ENCODE assay signal across 38 cellular contexts in genomic region chr11:44279483-44279882, GRCh38. TPM values are rescaled to one million over a fixed set of nuclear protein-coding genes. Genes with fewer than 3 reads are reported as not detected.
"Had no signal": no experiment of that assay in that cellular context is flagged by ENCODE, and none has a peak within 500 bp of the region (broad histone marks: within the 10 kb centered on the region; RNA-seq: fewer than 3 reads in every experiment).

No MANE protein-coding gene starts in this region.

- H3K36me3 ChIP-seq: adrenal gland, brain microvascular endothelial cell, breast epithelium had no signal

- H3K4me3 Mint-ChIP-seq: activated B cell treated with CpG ODN at 0.5 μM for 24 hours; activated CD4-positive, alpha-beta memory T cell treated with anti-CD3 and anti-CD28 coated beads for 36 hours; activated CD4-positive, alpha-beta T cell treated with anti-CD3 and anti-CD28 coated beads, Interleukin-2, amount 10 ng/mL, durations not matched to agents 24 days and 14 days; activated CD8-positive, alpha-beta T cell treated with anti-CD3 and anti-CD28 coated beads for 36 hours; activated naive CD4-positive, alpha-beta T cell treated with anti-CD3 and anti-CD28 coated beads for 36 hours; activated naive CD8-positive, alpha-beta T cell treated with anti-CD3 and anti-CD28 coated beads for 36 hours; activated T-cell treated with anti-CD3 and anti-CD28 coated beads, Interleukin-2, amount 50 U/mL, for 4 hours; activated T-cell treated with anti-CD3 and anti-CD28 coated beads, Interleukin-2, amount 50 U/mL, for 72 hours; activated T-helper 1 cell treated with anti-CD3 and anti-CD28 coated beads, Interleukin-12 subunit alpha, Interleukin-12 subunit beta, Interleukin-2, Interleukin-4 antibody, amounts not matched to agents 30 ng/mL and 10 ng/mL and 1 ng/mL, durations not matched to agents 14 hours and 24 hours and 36 hours; activated T-helper 17 cell treated with anti-CD3 and anti-CD28 coated beads, Interleukin-2, amount 50 U/mL, for 72 hours; T-helper 1 cell treated with Interleukin-12 subunit alpha and Interleukin-12 subunit beta and Interleukin-4 antibody, amounts not matched to agents 30 μg/mL and 1 μg/mL, for 36 hours; T-helper 2 cell treated with Interferon-gamma antibody and Interleukin-4, amounts not matched to agents 5 μg/mL and 100 μg/mL, for 36 hours had no signal

- H3K9me3 Mint-ChIP-seq: activated B cell treated with CpG ODN at 0.5 μM for 24 hours; activated CD4-positive, alpha-beta memory T cell treated with anti-CD3 and anti-CD28 coated beads for 36 hours; activated CD4-positive, alpha-beta T cell treated with anti-CD3 and anti-CD28 coated beads, Interleukin-2, amount 10 ng/mL, durations not matched to agents 24 days and 14 days; activated CD8-positive, alpha-beta T cell treated with anti-CD3 and anti-CD28 coated beads for 36 hours; activated naive CD4-positive, alpha-beta T cell treated with anti-CD3 and anti-CD28 coated beads for 36 hours; activated naive CD4-positive, alpha-beta T cell treated with anti-CD3 and anti-CD28 coated beads, Interleukin-2, amount 50 U/mL, for 72 hours; activated naive CD8-positive, alpha-beta T cell treated with anti-CD3 and anti-CD28 coated beads for 36 hours; activated T-cell treated with anti-CD3 and anti-CD28 coated beads, Interleukin-2, amount 50 U/mL, for 4 hours; activated T-cell treated with anti-CD3 and anti-CD28 coated beads, Interleukin-2, amount 50 U/mL, for 72 hours; activated T-helper 1 cell treated with anti-CD3 and anti-CD28 coated beads, Interleukin-12 subunit alpha, Interleukin-12 subunit beta, Interleukin-2, Interleukin-4 antibody, amounts not matched to agents 30 ng/mL and 10 ng/mL and 1 ng/mL, durations not matched to agents 14 hours and 24 hours and 36 hours; activated T-helper 17 cell treated with anti-CD3 and anti-CD28 coated beads, Interleukin-2, amount 50 U/mL, for 72 hours; T-helper 1 cell treated with Interleukin-12 subunit alpha and Interleukin-12 subunit beta and Interleukin-4 antibody, amounts not matched to agents 30 μg/mL and 1 μg/mL, for 36 hours; T-helper 2 cell treated with Interferon-gamma antibody and Interleukin-4, amounts not matched to agents 5 μg/mL and 100 μg/mL, for 36 hours had no signal

- H3K4me1 ChIP-seq: adrenal gland, body of pancreas, breast epithelium had no signal

- FAIRE-seq: astrocyte, TTC549 had no signal

- H3K27ac Mint-ChIP-seq: activated B cell treated with CpG ODN at 0.5 μM for 24 hours; activated CD4-positive, alpha-beta memory T cell treated with anti-CD3 and anti-CD28 coated beads for 36 hours; activated CD4-positive, alpha-beta T cell treated with anti-CD3 and anti-CD28 coated beads, Interleukin-2, amount 10 ng/mL, durations not matched to agents 24 days and 14 days; activated CD8-positive, alpha-beta T cell treated with anti-CD3 and anti-CD28 coated beads for 36 hours; activated naive CD4-positive, alpha-beta T cell treated with anti-CD3 and anti-CD28 coated beads for 36 hours; activated naive CD8-positive, alpha-beta T cell treated with anti-CD3 and anti-CD28 coated beads for 36 hours; activated T-cell treated with anti-CD3 and anti-CD28 coated beads, Interleukin-2, amount 50 U/mL, for 72 hours; activated T-helper 1 cell treated with anti-CD3 and anti-CD28 coated beads, Interleukin-12 subunit alpha, Interleukin-12 subunit beta, Interleukin-2, Interleukin-4 antibody, amounts not matched to agents 30 ng/mL and 10 ng/mL and 1 ng/mL, durations not matched to agents 14 hours and 24 hours and 36 hours; activated T-helper 17 cell treated with anti-CD3 and anti-CD28 coated beads, Interleukin-2, amount 50 U/mL, for 72 hours; T-helper 1 cell treated with Interleukin-12 subunit alpha and Interleukin-12 subunit beta and Interleukin-4 antibody, amounts not matched to agents 30 μg/mL and 1 μg/mL, for 36 hours; T-helper 2 cell treated with Interferon-gamma antibody and Interleukin-4, amounts not matched to agents 5 μg/mL and 100 μg/mL, for 36 hours had no signal

- DNase-seq: activated B cell treated with CpG ODN at 0.5 μM for 24 hours; activated CD4-positive, alpha-beta memory T cell treated with anti-CD3 and anti-CD28 coated beads for 36 hours; activated CD4-positive, alpha-beta T cell treated with anti-CD3 and anti-CD28 coated beads for 4 hours; activated CD4-positive, alpha-beta T cell treated with anti-CD3 and anti-CD28 coated beads, Interleukin-2, amount 10 ng/mL, durations not matched to agents 24 days and 14 days; activated CD4-positive, alpha-beta T cell treated with anti-CD3 and anti-CD28 coated beads, Interleukin-2, amount 50 U/mL, for 1 hour; activated CD4-positive, alpha-beta T cell treated with anti-CD3 and anti-CD28 coated beads, Interleukin-2, amount 50 U/mL, for 4 hours; activated CD4-positive, CD25-positive, alpha-beta regulatory T cell treated with anti-CD3 and anti-CD28 coated beads, Interleukin-2, amount 50 U/mL, for 72 hours; activated CD8-positive, alpha-beta memory T cell treated with anti-CD3 and anti-CD28 coated beads, Interleukin-2, amount 50 U/mL, for 4 hours; activated CD8-positive, alpha-beta T cell treated with anti-CD3 and anti-CD28 coated beads for 36 hours; activated effector memory CD4-positive, alpha-beta T cell treated with anti-CD3 and anti-CD28 coated beads, Interleukin-2, amount 50 U/mL, for 16 hours; activated gamma-delta T cell treated with Interleukin-2 at 50 U/mL for 16 hours; activated naive CD4-positive, alpha-beta T cell; activated naive CD4-positive, alpha-beta T cell treated with anti-CD3 and anti-CD28 coated beads for 36 hours; activated naive CD4-positive, alpha-beta T cell treated with anti-CD3 and anti-CD28 coated beads, Interleukin-2, amount 50 U/mL, for 16 hours; activated naive CD8-positive, alpha-beta T cell treated with anti-CD3 and anti-CD28 coated beads for 36 hours; activated T-cell treated with anti-CD3 and anti-CD28 coated beads for 4 hours; activated T-cell treated with anti-CD3 and anti-CD28 coated beads, Interleukin-2, amount 50 U/mL, for 1 hour; activated T-cell treated with anti-CD3 and anti-CD28 coated beads, Interleukin-2, amount 50 U/mL, for 4 hours; activated T-cell treated with anti-CD3 and anti-CD28 coated beads, Interleukin-2, amount 50 U/mL, for 72 hours; adrenal gland; amniotic stem cell; aorta; body of pancreas; brain microvascular endothelial cell; central memory CD4-positive, alpha-beta T cell; T-helper 1 cell; T-helper 2 cell; T-helper 9 cell had no signal

- H3K36me3 Mint-ChIP-seq: activated CD4-positive, alpha-beta memory T cell treated with anti-CD3 and anti-CD28 coated beads for 36 hours; activated naive CD4-positive, alpha-beta T cell treated with anti-CD3 and anti-CD28 coated beads, Interleukin-2, amount 50 U/mL, for 72 hours; activated naive CD8-positive, alpha-beta T cell treated with anti-CD3 and anti-CD28 coated beads for 36 hours had no signal

- H3K27me3 ChIP-seq: adrenal gland, body of pancreas, brain microvascular endothelial cell, breast epithelium had no signal

- H3K27ac ChIP-seq: adrenal gland, body of pancreas, brain microvascular endothelial cell, VCaP had no signal

- H3K4me3 ChIP-seq: adrenal gland, body of pancreas, breast epithelium had no signal

- H3K9me3 ChIP-seq: adrenal gland, body of pancreas, breast epithelium had no signal

- H3K4me1 Mint-ChIP-seq: activated B cell treated with CpG ODN at 0.5 μM for 24 hours; activated CD4-positive, alpha-beta T cell treated with anti-CD3 and anti-CD28 coated beads, Interleukin-2, amount 10 ng/mL, durations not matched to agents 24 days and 14 days; activated naive CD8-positive, alpha-beta T cell treated with anti-CD3 and anti-CD28 coated beads for 36 hours; activated T-helper 17 cell treated with anti-CD3 and anti-CD28 coated beads, Interleukin-2, amount 50 U/mL, for 72 hours had no signal

- H3K27me3 Mint-ChIP-seq: activated CD4-positive, alpha-beta memory T cell treated with anti-CD3 and anti-CD28 coated beads for 36 hours; activated CD4-positive, alpha-beta T cell treated with anti-CD3 and anti-CD28 coated beads, Interleukin-2, amount 10 ng/mL, durations not matched to agents 24 days and 14 days; activated CD8-positive, alpha-beta T cell treated with anti-CD3 and anti-CD28 coated beads for 36 hours; activated naive CD8-positive, alpha-beta T cell treated with anti-CD3 and anti-CD28 coated beads for 36 hours; activated T-helper 17 cell treated with anti-CD3 and anti-CD28 coated beads, Interleukin-2, amount 50 U/mL, for 72 hours had no signal

- ATAC-seq: activated CD8-positive, alpha-beta T cell treated with anti-CD3 and anti-CD28 coated beads for 36 hours; activated naive CD4-positive, alpha-beta T cell treated with anti-CD3 and anti-CD28 coated beads, Interleukin-2, amount 50 U/mL, for 72 hours; activated T-cell treated with anti-CD3 and anti-CD28 coated beads, Interleukin-2, amount 50 U/mL, for 4 hours; activated T-cell treated with anti-CD3 and anti-CD28 coated beads, Interleukin-2, amount 50 U/mL, for 72 hours; activated T-helper 17 cell treated with anti-CD3 and anti-CD28 coated beads, Interleukin-2, amount 50 U/mL, for 72 hours; body of pancreas had no signal

RNA-seq across cellular contexts. Expression of gene ALX4, which starts 30.5 kb away (rescaled TPM):
- total RNA-seq: activated B cell treated with CpG ODN at 0.5 μM for 24 hours; activated CD4-positive, alpha-beta memory T cell treated with anti-CD3 and anti-CD28 coated beads for 36 hours; activated CD4-positive, alpha-beta T cell treated with anti-CD3 and anti-CD28 coated beads, Interleukin-2, amount 10 ng/mL, durations not matched to agents 24 days and 14 days; activated CD8-positive, alpha-beta memory T cell treated with anti-CD3 and anti-CD28 coated beads for 36 hours; activated CD8-positive, alpha-beta T cell treated with anti-CD3 and anti-CD28 coated beads for 36 hours; activated naive CD4-positive, alpha-beta T cell treated with anti-CD3 and anti-CD28 coated beads for 36 hours; activated naive CD4-positive, alpha-beta T cell treated with anti-CD3 and anti-CD28 coated beads, Interleukin-2, amount 50 U/mL, for 72 hours; activated naive CD8-positive, alpha-beta T cell treated with anti-CD3 and anti-CD28 coated beads for 36 hours; activated T-cell treated with anti-CD3 and anti-CD28 coated beads, Interleukin-2, amount 50 U/mL, for 4 hours; activated T-cell treated with anti-CD3 and anti-CD28 coated beads, Interleukin-2, amount 50 U/mL, for 72 hours; activated T-helper 1 cell treated with anti-CD3 and anti-CD28 coated beads, Interleukin-12 subunit alpha, Interleukin-12 subunit beta, Interleukin-2, Interleukin-4 antibody, amounts not matched to agents 30 ng/mL and 10 ng/mL and 1 ng/mL, durations not matched to agents 14 hours and 24 hours and 36 hours; activated T-helper 17 cell treated with anti-CD3 and anti-CD28 coated beads, Interleukin-2, amount 50 U/mL, for 72 hours; adrenal gland; astrocyte; body of pancreas had no signal
